ENCODE assay signal across 1 cellular context in the genomic region with DNA sequence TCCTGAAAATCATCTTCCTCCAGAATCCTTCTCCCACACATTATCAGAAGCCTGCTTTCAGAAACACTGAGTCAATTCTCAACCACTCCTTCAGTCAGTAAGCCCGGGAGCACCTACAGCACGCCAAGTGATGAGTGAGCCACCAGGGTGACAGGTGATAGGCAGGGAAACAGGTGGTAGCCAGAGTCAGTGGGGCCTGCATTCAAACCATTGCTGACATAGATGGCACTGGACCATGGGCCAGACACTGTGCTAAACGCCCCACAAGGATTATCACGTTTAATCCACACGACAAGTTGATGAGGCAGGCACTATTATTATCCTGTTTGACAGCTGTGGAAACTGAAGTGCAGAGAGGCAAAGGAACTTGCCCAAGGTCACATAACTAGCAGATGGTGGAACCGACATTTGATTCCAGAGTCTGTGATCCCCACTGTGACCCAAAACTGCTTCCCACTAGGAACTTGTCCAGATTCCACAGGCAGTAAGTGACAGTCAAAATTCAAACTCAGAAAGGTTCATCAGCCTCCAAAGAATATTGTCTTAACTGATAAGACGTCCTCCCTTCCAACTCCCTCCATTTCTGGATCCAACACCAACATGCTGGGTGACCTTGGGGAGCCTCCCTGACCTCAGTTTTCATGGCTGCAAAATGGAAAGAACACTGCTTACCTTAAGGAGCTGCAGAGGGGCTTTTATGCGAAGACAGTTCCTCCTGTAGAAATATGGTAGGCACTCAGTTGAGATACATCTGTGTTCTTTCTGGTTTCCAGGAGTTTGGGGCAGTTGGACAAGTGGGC.
TF ChIP-seq lines count a peak whose summit lies in the region.

No MANE protein-coding gene starts in this region.

TF ChIP-seq in GM23338, 12 proteins besides CTCF, POLR2A, EP300 and RAD21 (continued from another document):
- TF ChIP-seq, protein P1, sequence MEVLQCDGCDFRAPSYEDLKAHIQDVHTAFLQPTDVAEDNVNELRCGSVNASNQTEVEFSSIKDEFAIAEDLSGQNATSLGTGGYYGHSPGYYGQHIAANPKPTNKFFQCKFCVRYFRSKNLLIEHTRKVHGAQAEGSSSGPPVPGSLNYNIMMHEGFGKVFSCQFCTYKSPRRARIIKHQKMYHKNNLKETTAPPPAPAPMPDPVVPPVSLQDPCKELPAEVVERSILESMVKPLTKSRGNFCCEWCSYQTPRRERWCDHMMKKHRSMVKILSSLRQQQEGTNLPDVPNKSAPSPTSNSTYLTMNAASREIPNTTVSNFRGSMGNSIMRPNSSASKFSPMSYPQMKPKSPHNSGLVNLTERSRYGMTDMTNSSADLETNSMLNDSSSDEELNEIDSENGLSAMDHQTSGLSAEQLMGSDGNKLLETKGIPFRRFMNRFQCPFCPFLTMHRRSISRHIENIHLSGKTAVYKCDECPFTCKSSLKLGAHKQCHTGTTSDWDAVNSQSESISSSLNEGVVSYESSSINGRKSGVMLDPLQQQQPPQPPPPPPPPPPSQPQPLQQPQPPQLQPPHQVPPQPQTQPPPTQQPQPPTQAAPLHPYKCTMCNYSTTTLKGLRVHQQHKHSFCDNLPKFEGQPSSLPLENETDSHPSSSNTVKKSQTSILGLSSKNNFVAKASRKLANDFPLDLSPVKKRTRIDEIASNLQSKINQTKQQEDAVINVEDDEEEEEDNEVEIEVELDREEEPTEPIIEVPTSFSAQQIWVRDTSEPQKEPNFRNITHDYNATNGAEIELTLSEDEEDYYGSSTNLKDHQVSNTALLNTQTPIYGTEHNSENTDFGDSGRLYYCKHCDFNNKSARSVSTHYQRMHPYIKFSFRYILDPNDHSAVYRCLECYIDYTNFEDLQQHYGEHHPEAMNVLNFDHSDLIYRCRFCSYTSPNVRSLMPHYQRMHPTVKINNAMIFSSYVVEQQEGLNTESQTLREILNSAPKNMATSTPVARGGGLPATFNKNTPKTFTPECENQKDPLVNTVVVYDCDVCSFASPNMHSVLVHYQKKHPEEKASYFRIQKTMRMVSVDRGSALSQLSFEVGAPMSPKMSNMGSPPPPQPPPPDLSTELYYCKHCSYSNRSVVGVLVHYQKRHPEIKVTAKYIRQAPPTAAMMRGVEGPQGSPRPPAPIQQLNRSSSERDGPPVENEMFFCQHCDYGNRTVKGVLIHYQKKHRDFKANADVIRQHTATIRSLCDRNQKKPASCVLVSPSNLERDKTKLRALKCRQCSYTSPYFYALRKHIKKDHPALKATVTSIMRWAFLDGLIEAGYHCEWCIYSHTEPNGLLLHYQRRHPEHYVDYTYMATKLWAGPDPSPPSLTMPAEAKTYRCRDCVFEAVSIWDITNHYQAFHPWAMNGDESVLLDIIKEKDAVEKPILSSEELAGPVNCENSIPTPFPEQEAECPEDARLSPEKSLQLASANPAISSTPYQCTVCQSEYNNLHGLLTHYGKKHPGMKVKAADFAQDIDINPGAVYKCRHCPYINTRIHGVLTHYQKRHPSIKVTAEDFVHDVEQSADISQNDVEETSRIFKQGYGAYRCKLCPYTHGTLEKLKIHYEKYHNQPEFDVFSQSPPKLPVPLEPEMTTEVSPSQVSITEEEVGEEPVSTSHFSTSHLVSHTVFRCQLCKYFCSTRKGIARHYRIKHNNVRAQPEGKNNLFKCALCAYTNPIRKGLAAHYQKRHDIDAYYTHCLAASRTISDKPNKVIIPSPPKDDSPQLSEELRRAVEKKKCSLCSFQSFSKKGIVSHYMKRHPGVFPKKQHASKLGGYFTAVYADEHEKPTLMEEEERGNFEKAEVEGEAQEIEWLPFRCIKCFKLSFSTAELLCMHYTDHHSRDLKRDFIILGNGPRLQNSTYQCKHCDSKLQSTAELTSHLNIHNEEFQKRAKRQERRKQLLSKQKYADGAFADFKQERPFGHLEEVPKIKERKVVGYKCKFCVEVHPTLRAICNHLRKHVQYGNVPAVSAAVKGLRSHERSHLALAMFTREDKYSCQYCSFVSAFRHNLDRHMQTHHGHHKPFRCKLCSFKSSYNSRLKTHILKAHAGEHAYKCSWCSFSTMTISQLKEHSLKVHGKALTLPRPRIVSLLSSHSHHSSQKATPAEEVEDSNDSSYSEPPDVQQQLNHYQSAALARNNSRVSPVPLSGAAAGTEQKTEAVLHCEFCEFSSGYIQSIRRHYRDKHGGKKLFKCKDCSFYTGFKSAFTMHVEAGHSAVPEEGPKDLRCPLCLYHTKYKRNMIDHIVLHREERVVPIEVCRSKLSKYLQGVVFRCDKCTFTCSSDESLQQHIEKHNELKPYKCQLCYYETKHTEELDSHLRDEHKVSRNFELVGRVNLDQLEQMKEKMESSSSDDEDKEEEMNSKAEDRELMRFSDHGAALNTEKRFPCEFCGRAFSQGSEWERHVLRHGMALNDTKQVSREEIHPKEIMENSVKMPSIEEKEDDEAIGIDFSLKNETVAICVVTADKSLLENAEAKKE (CRISPR knock-in tag; IDR thresholded peaks at IDR 0.05) = no peak
- TF ChIP-seq STAT1 (IDR thresholded peaks at IDR 0.05; ENCODE audit: unreplicated experiment) = no peak
